ENCODE assay signal across 30 cellular contexts in genomic region chr17:66472123-66472522, GRCh38.
"Had no signal": no experiment of that assay in that cellular context is flagged by ENCODE, and none has a peak within 500 bp of the region (broad histone marks: within the 10 kb centered on the region; RNA-seq: fewer than 3 reads in every experiment).

No MANE protein-coding gene starts in this region.

- H3K27me3 Mint-ChIP-seq: activated CD4-positive, alpha-beta memory T cell treated with anti-CD3 and anti-CD28 coated beads, Interleukin-2, amount 10 ng/mL, durations not matched to agents 7 days and 5 days; activated CD4-positive, alpha-beta T cell treated with anti-CD3 and anti-CD28 coated beads for 36 hours; activated CD4-positive, alpha-beta T cell treated with anti-CD3 and anti-CD28 coated beads, Interleukin-2, amount 10 ng/mL, durations not matched to agents 24 days and 14 days; activated naive CD4-positive, alpha-beta T cell treated with anti-CD3 and anti-CD28 coated beads, Interleukin-2, amount 10 ng/mL, durations not matched to agents 7 days and 5 days; activated naive CD8-positive, alpha-beta T cell treated with anti-CD3 and anti-CD28 coated beads, Interleukin-2, amount 50 U/mL, for 24 hours; activated T-cell treated with anti-CD3 and anti-CD28 coated beads, Interleukin-2, amount 50 U/mL, for 24 hours; effector memory CD8-positive, alpha-beta T cell had no signal

- H3K4me3 Mint-ChIP-seq: activated CD4-positive, alpha-beta memory T cell treated with anti-CD3 and anti-CD28 coated beads, Interleukin-2, amount 10 ng/mL, durations not matched to agents 7 days and 5 days; activated CD4-positive, alpha-beta T cell treated with anti-CD3 and anti-CD28 coated beads for 36 hours; activated CD4-positive, alpha-beta T cell treated with anti-CD3 and anti-CD28 coated beads, Interleukin-2, amount 10 ng/mL, durations not matched to agents 24 days and 14 days; activated naive CD4-positive, alpha-beta T cell treated with anti-CD3 and anti-CD28 coated beads, Interleukin-2, amount 10 ng/mL, durations not matched to agents 7 days and 5 days; activated naive CD8-positive, alpha-beta T cell treated with anti-CD3 and anti-CD28 coated beads, Interleukin-2, amount 50 U/mL, for 24 hours; activated T-cell treated with anti-CD3 and anti-CD28 coated beads, Interleukin-2, amount 50 U/mL, for 24 hours; activated T-cell treated with anti-CD3 and anti-CD28 coated beads, Interleukin-2, amount 50 U/mL, for 72 hours; effector memory CD8-positive, alpha-beta T cell had no signal

- DNase-seq: activated CD4-positive, alpha-beta memory T cell treated with anti-CD3 and anti-CD28 coated beads, Interleukin-2, amount 10 ng/mL, durations not matched to agents 7 days and 5 days; activated CD4-positive, alpha-beta T cell treated with anti-CD3 and anti-CD28 coated beads for 36 hours; activated CD4-positive, alpha-beta T cell treated with anti-CD3 and anti-CD28 coated beads, Interleukin-2, amount 10 ng/mL, durations not matched to agents 24 days and 14 days; activated CD4-positive, CD25-positive, alpha-beta regulatory T cell; activated CD4-positive, CD25-positive, alpha-beta regulatory T cell treated with anti-CD3 and anti-CD28 coated beads, Interleukin-2, amount 50 U/mL, for 72 hours; activated CD8-positive, alpha-beta memory T cell treated with anti-CD3 and anti-CD28 coated beads, Interleukin-2, amount 50 U/mL, for 48 hours; activated gamma-delta T cell; activated naive CD4-positive, alpha-beta T cell; activated naive CD4-positive, alpha-beta T cell treated with anti-CD3 and anti-CD28 coated beads, Interleukin-2, amount 10 ng/mL, durations not matched to agents 7 days and 5 days; activated naive CD8-positive, alpha-beta T cell treated with anti-CD3 and anti-CD28 coated beads, Interleukin-2, amount 50 U/mL, for 24 hours; activated T-cell treated with anti-CD3 and anti-CD28 coated beads for 4 hours; activated T-cell treated with anti-CD3 and anti-CD28 coated beads, Interleukin-2, amount 50 U/mL, for 24 hours; activated T-cell treated with anti-CD3 and anti-CD28 coated beads, Interleukin-2, amount 50 U/mL, for 72 hours; adrenal gland; amygdala; aorta; body of pancreas; caudate nucleus; cortex of kidney; dermis blood vessel endothelial cell; effector CD4-positive, alpha-beta T cell; effector memory CD8-positive, alpha-beta T cell; erythroblast; foreskin keratinocyte; gastrocnemius medialis; glutamatergic neuron; T-helper 2 cell had no signal

- H3K9me3 ChIP-seq: adrenal gland, body of pancreas, esophagus muscularis mucosa, gastrocnemius medialis had no signal

- H3K4me3 ChIP-seq: adrenal gland, body of pancreas, esophagus muscularis mucosa, gastrocnemius medialis had no signal

- H3K27me3 ChIP-seq: adrenal gland, body of pancreas, esophagus muscularis mucosa, foreskin keratinocyte, gastrocnemius medialis had no signal

- H3K36me3 ChIP-seq: adrenal gland, esophagus muscularis mucosa, gastrocnemius medialis had no signal

- H3K27ac Mint-ChIP-seq: activated CD4-positive, alpha-beta T cell treated with anti-CD3 and anti-CD28 coated beads for 36 hours; activated CD4-positive, alpha-beta T cell treated with anti-CD3 and anti-CD28 coated beads, Interleukin-2, amount 10 ng/mL, durations not matched to agents 24 days and 14 days; activated naive CD4-positive, alpha-beta T cell treated with anti-CD3 and anti-CD28 coated beads, Interleukin-2, amount 10 ng/mL, durations not matched to agents 7 days and 5 days; activated naive CD4-positive, alpha-beta T cell treated with anti-CD3 and anti-CD28 coated beads, Interleukin-2, amount 50 U/mL, for 72 hours; activated naive CD8-positive, alpha-beta T cell treated with anti-CD3 and anti-CD28 coated beads, Interleukin-2, amount 50 U/mL, for 24 hours; activated T-cell treated with anti-CD3 and anti-CD28 coated beads, Interleukin-2, amount 50 U/mL, for 24 hours; activated T-cell treated with anti-CD3 and anti-CD28 coated beads, Interleukin-2, amount 50 U/mL, for 72 hours; effector memory CD8-positive, alpha-beta T cell had no signal

- FAIRE-seq: colon had no signal

- H3K27ac ChIP-seq: adrenal gland, body of pancreas, esophagus muscularis mucosa, foreskin keratinocyte, gastrocnemius medialis had no signal

- ATAC-seq: activated CD4-positive, alpha-beta T cell treated with anti-CD3 and anti-CD28 coated beads for 36 hours; activated naive CD4-positive, alpha-beta T cell treated with anti-CD3 and anti-CD28 coated beads, Interleukin-2, amount 50 U/mL, for 72 hours; activated naive CD8-positive, alpha-beta T cell treated with anti-CD3 and anti-CD28 coated beads, Interleukin-2, amount 50 U/mL, for 24 hours; activated T-cell treated with anti-CD3 and anti-CD28 coated beads, Interleukin-2, amount 50 U/mL, for 72 hours; body of pancreas; effector memory CD8-positive, alpha-beta T cell; foreskin keratinocyte; gastrocnemius medialis had no signal

- H3K9me3 Mint-ChIP-seq: activated CD4-positive, alpha-beta memory T cell treated with anti-CD3 and anti-CD28 coated beads, Interleukin-2, amount 10 ng/mL, durations not matched to agents 7 days and 5 days; activated CD4-positive, alpha-beta T cell treated with anti-CD3 and anti-CD28 coated beads, Interleukin-2, amount 10 ng/mL, durations not matched to agents 24 days and 14 days; activated naive CD4-positive, alpha-beta T cell treated with anti-CD3 and anti-CD28 coated beads, Interleukin-2, amount 10 ng/mL, durations not matched to agents 7 days and 5 days; activated naive CD4-positive, alpha-beta T cell treated with anti-CD3 and anti-CD28 coated beads, Interleukin-2, amount 50 U/mL, for 72 hours; activated naive CD8-positive, alpha-beta T cell treated with anti-CD3 and anti-CD28 coated beads, Interleukin-2, amount 50 U/mL, for 24 hours; activated T-cell treated with anti-CD3 and anti-CD28 coated beads, Interleukin-2, amount 50 U/mL, for 24 hours; activated T-cell treated with anti-CD3 and anti-CD28 coated beads, Interleukin-2, amount 50 U/mL, for 72 hours; effector memory CD8-positive, alpha-beta T cell had no signal
